In genomic region chr19:2040647-2041435, GRCh38 we compare ENCODE assay signal across 10 cellular contexts. TPM values are rescaled to one million over a fixed set of nuclear protein-coding genes. Genes with fewer than 3 reads are reported as not detected.
DNase-seq lines count a peak whose midpoint lies in the region; ATAC-seq and TF ChIP-seq lines count a peak whose summit lies in the region.
"Had no signal": no experiment of that assay in that cellular context is flagged by ENCODE, and none has a peak within 500 bp of the region (broad histone marks: within the 10 kb centered on the region; RNA-seq: fewer than 3 reads in every experiment).

No MANE protein-coding gene starts in this region.

- intact Hi-C loops in A673 (cut with micrococcal nuclease; ENCODE audit: unreplicated experiment): no loop called here

- peaks cover 5% of the 10 kb centered on the region; the same call in 1 of the 2 replicates for H3K79me2 ChIP-seq in KMS-11 (ENCODE audit: insufficient read depth, low read depth)

- no peaks in the 10 kb centered on the region for H3K27me3 ChIP-seq in A673 (replicated peaks; ENCODE audit: insufficient read depth, low read depth, low read length, poor library complexity)
- no peaks in the 10 kb centered on the region for H3K27me3 ChIP-seq in KMS-11 (ENCODE audit: insufficient read depth, low read depth)

- BruUV-seq in A673 (replicated peaks; lab: Mats Ljungman, UMichigan): no TSS peak

- H3K27ac ChIP-seq in A673 (ENCODE audit: low read depth, low read length, poor library complexity, severe bottlenecking) (peak overlapping the region; percentile 96), KMS-11 (peak overlapping the region; percentile 91), coronary artery (peak overlapping the region; percentile 93 to 97)
- H3K27ac ChIP-seq: GM23248 had no signal

- DNase-seq in A673 (ENCODE audit: low spot score) (no peak), coronary artery (ENCODE audit: low spot score) (no peak), DMS53 (lab: John Stamatoyannopoulos, UW) (no peak), OCI-M1 (lab: John Stamatoyannopoulos, UW) (no peak)
- DNase-seq in naive thymus-derived CD8-positive, alpha-beta T cell: no peak
- DNase-seq: GDM1, GM23248 had no signal

- H3K27ac Mint-ChIP-seq in naive thymus-derived CD8-positive, alpha-beta T cell: peak overlapping the region in 9 of 10 donors; percentile 48 to 98 (median 94)

- peak overlapping the region; percentile 52 for H3K4me3 ChIP-seq in A673 (ENCODE audit: low read depth, low read length, poor library complexity, severe bottlenecking)
- no peak overlapping the region for H3K4me3 ChIP-seq in KMS-11 (IDR thresholded peaks at IDR 0.05; ENCODE audit: insufficient read depth, low read depth, low read length)
- H3K4me3 ChIP-seq in coronary artery: no peak overlapping the region
- H3K4me3 ChIP-seq: GM23248 had no signal

- H3K9ac ChIP-seq in KMS-11: peak overlapping the region; percentile 90
- H3K9ac ChIP-seq: GM23248 had no signal

- peaks cover 9 to 44% (median 37%) of the 10 kb centered on the region in 4 donors for H3K4me1 Mint-ChIP-seq in naive thymus-derived CD8-positive, alpha-beta T cell

- CTCF ChIA-PET in A673 (lab: Charles Lee): no interaction called here

- no peaks in the 10 kb centered on the region for H3K9me3 ChIP-seq in A673 (ENCODE audit: low read depth, low read length, poor library complexity, severe bottlenecking)

- H3K27me3 Mint-ChIP-seq in naive thymus-derived CD8-positive, alpha-beta T cell: no peaks in the 10 kb centered on the region

- TF ChIP-seq CTCF in A673 (conservative IDR thresholded peaks at IDR 0.05; ENCODE audit: low read depth, low read length) (no peak), KMS-11 (conservative IDR thresholded peaks at IDR 0.05; ENCODE audit: low read depth, low read length) (no peak), coronary artery (IDR thresholded peaks at IDR 0.05) (no peak)

- no peaks in the 10 kb centered on the region for H3K9me3 Mint-ChIP-seq in naive thymus-derived CD8-positive, alpha-beta T cell

- peak overlapping the region in 8 of 10 donors; percentile 7 to 72 (median 21) for H3K4me3 Mint-ChIP-seq in naive thymus-derived CD8-positive, alpha-beta T cell

- POLR2A ChIA-PET in A673 (lab: Charles Lee; ENCODE audit: low non-redundant PET): interaction anchor here (1.4 kb wide), 1 partner anchor 9 kb away, joined by 5 read pairs; no protein-coding TSS in a partner anchor
- POLR2A ChIA-PET in naive thymus-derived CD8-positive, alpha-beta T cell (lab: Charles Lee): interaction anchor here (0.6 to 13.2 kb wide), 8 partner anchors 9 to 1067 kb away, joined by 3 to 255 read pairs (median 7); partner anchors contain the start of genes MKNK2 and MOB3A

- peaks cover 0 to 29% (median 0%) of the 10 kb centered on the region in 3 donors for H3K36me3 Mint-ChIP-seq in naive thymus-derived CD8-positive, alpha-beta T cell

- peaks cover 44% of the 10 kb centered on the region for H3K36me3 ChIP-seq in A673 (ENCODE audit: insufficient read depth, low read length, poor library complexity, severe bottlenecking)
- H3K36me3 ChIP-seq in KMS-11 (ENCODE audit: insufficient read depth): no peaks in the 10 kb centered on the region

- no peaks in the 10 kb centered on the region for H4K20me1 ChIP-seq in KMS-11 (ENCODE audit: insufficient read depth)

- peaks cover 26% of the 10 kb centered on the region for H3K4me1 ChIP-seq in A673 (ENCODE audit: insufficient read depth, low read length, poor library complexity, severe bottlenecking)
- H3K4me1 ChIP-seq in KMS-11 (ENCODE audit: low read depth, poor library complexity, severe bottlenecking): peaks cover 34% of the 10 kb centered on the region

- H2AFZ ChIP-seq in KMS-11 (ENCODE audit: low read depth): no peak overlapping the region
- H2AFZ ChIP-seq: GM23248 had no signal

- peak overlapping the region; percentile 93 for H3K4me2 ChIP-seq in KMS-11

- ATAC-seq in naive thymus-derived CD8-positive, alpha-beta T cell: no peak
- no peak for ATAC-seq in GM18873 (IDR thresholded peaks at IDR 0.05; ENCODE audit: low FRiP score, unreplicated experiment)
- ATAC-seq in GM19397 (IDR thresholded peaks at IDR 0.05; ENCODE audit: unreplicated experiment): no peak

RNA-seq across cellular contexts. Expression of gene MKNK2, which starts 10.2 kb away (rescaled TPM):
- 106 and 107 TPM in 2 replicates for total RNA-seq in A673 (2021)
- total RNA-seq in naive thymus-derived CD8-positive, alpha-beta T cell: 100 to 1,000 TPM; 171 to 176 TPM
- 10 to 100 TPM; 26.1 to 47.1 (median 30.2) TPM for polyA plus RNA-seq in naive thymus-derived CD8-positive, alpha-beta T cell

RNA-seq across cellular contexts. Expression of gene BTBD2, which starts 25.3 kb away (rescaled TPM):
- 91.7 and 110 TPM in 2 replicates for total RNA-seq in A673 (2021)
- 10 to 100 TPM; 58.0 to 64.1 TPM for total RNA-seq in naive thymus-derived CD8-positive, alpha-beta T cell
- 1 to 10 TPM; 3.2 to 7.3 (median 4.8) TPM for polyA plus RNA-seq in naive thymus-derived CD8-positive, alpha-beta T cell

RNA-seq across cellular contexts. Expression of gene MOB3A, which starts 55.3 kb away (rescaled TPM):
- total RNA-seq in A673 (2021): 40.7 and 47.1 TPM in 2 replicates
- total RNA-seq in naive thymus-derived CD8-positive, alpha-beta T cell: 100 to 1,000 TPM in 1 of 2 experiments, 10 to 100 TPM in 1; 94.0 to 101 TPM
- 10 to 100 TPM; 40.5 to 90.4 (median 53.1) TPM for polyA plus RNA-seq in naive thymus-derived CD8-positive, alpha-beta T cell

RNA-seq across cellular contexts. Expression of gene IZUMO4, which starts 55.9 kb away (rescaled TPM):
- 1.6 and 2.5 TPM in 2 replicates for total RNA-seq in A673 (2021)
- total RNA-seq in naive thymus-derived CD8-positive, alpha-beta T cell: 10 to 100 TPM; 16.6 to 18.7 TPM
- polyA plus RNA-seq in naive thymus-derived CD8-positive, alpha-beta T cell: 1 to 10 TPM in 1 of 3 donors, under 1 TPM in 2; 0.26 to 1.4 (median 0.85) TPM
